Comparison of ENCODE assay signal across 14 cellular contexts in the genomic region with DNA sequence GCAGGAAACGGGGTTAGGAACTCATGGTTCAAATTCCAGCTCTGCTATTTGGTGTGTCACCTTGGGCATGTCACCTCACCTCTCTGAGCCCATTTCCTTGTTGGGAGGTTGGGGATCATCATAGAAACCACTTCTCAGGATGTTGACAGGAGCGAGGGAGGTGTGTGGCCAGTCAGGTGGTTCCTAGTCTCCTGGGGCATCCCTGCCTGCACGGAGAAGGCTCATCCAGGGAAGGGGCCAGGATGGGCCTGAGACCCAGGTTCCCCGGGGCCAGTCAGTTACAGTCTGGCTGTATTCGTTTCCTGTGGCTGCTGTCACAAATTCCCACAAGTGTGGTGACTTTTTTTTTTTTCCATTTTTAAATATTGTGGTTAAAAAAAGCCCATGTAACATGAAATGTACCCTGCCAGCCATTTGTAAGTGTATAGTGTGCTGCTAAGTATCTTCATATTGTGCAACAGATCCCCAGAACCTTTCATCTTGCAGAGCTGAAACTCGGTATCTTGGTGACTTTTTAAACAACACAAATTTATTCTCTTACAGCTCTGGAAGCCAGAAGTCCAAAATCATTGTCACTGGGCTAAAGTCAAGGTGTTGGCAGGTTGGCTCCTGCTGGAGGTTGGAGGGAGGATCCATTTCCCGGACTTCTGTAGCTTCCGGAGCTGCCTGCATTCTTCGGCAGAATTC.
"Had no signal": no experiment of that assay in that cellular context is flagged by ENCODE, and none has a peak within 500 bp of the region (broad histone marks: within the 10 kb centered on the region; RNA-seq: fewer than 3 reads in every experiment).

No MANE protein-coding gene starts in this region.

- H3K4me3 Mint-ChIP-seq: activated CD4-positive, alpha-beta memory T cell treated with anti-CD3 and anti-CD28 coated beads for 36 hours; mesothelial cell of epicardium; stimulated activated naive B cell treated with anti-CD40 and anti-IgM and Interleukin-4, amounts not matched to agents 10 μg/mL and 1 μg/mL and 100 μg/mL, for 72 hours; T-helper 2 cell treated with Interferon-gamma antibody and Interleukin-4, amounts not matched to agents 5 μg/mL and 100 μg/mL, for 36 hours had no signal

- H3K9me3 Mint-ChIP-seq: mesothelial cell of epicardium; T-helper 2 cell treated with Interferon-gamma antibody and Interleukin-4, amounts not matched to agents 5 μg/mL and 100 μg/mL, for 36 hours had no signal

- DNase-seq: activated CD4-positive, alpha-beta memory T cell treated with anti-CD3 and anti-CD28 coated beads for 36 hours; activated CD8-positive, alpha-beta memory T cell treated with anti-CD3 and anti-CD28 coated beads, Interleukin-2, amount 50 U/mL, for 4 hours; activated naive CD4-positive, alpha-beta T cell; cortex of kidney; effector memory CD4-positive, alpha-beta T cell; hippocampal formation; kidney glomerular epithelial cell; right cardiac atrium; stimulated activated CD4-positive, alpha-beta T cell treated with anti-CD3 and anti-CD28 coated beads, Interleukin-1b, Interleukin-23, amount 100 ng/mL, for 48 hours; stimulated activated naive B cell treated with anti-CD40 and anti-IgM and Interleukin-4, amounts not matched to agents 10 μg/mL and 1 μg/mL and 100 μg/mL, for 72 hours had no signal

- H3K4me1 ChIP-seq: adrenal gland, lower lobe of right lung had no signal

- H3K4me3 ChIP-seq: adrenal gland, lower lobe of right lung had no signal

- H3K36me3 Mint-ChIP-seq: activated CD4-positive, alpha-beta memory T cell treated with anti-CD3 and anti-CD28 coated beads for 36 hours; mesothelial cell of epicardium; stimulated activated naive B cell treated with anti-CD40 and anti-IgM and Interleukin-4, amounts not matched to agents 10 μg/mL and 1 μg/mL and 100 μg/mL, for 72 hours had no signal

- H3K36me3 ChIP-seq: adrenal gland, lower lobe of right lung had no signal

- H3K27ac Mint-ChIP-seq: activated CD4-positive, alpha-beta memory T cell treated with anti-CD3 and anti-CD28 coated beads for 36 hours; mesothelial cell of epicardium; stimulated activated naive B cell treated with anti-CD40 and anti-IgM and Interleukin-4, amounts not matched to agents 10 μg/mL and 1 μg/mL and 100 μg/mL, for 72 hours; T-helper 2 cell treated with Interferon-gamma antibody and Interleukin-4, amounts not matched to agents 5 μg/mL and 100 μg/mL, for 36 hours had no signal

- H3K4me1 Mint-ChIP-seq: stimulated activated naive B cell treated with anti-CD40 and anti-IgM and Interleukin-4, amounts not matched to agents 10 μg/mL and 1 μg/mL and 100 μg/mL, for 72 hours had no signal

- H3K27ac ChIP-seq: adrenal gland, lower lobe of right lung had no signal

- H3K9me3 ChIP-seq: adrenal gland, lower lobe of right lung had no signal

- ATAC-seq: lower lobe of right lung, right cardiac atrium had no signal
